10 cellular contexts compared by ENCODE assay signal in genomic region chr15:78716651-78717050, GRCh38.
"Had no signal": no experiment of that assay in that cellular context is flagged by ENCODE, and none has a peak within 500 bp of the region (broad histone marks: within the 10 kb centered on the region; RNA-seq: fewer than 3 reads in every experiment).

No MANE protein-coding gene starts in this region.

- H3K27ac ChIP-seq: psoas muscle, upper lobe of left lung had no signal

- H3K36me3 ChIP-seq: upper lobe of left lung had no signal

- DNase-seq: activated B cell treated with CpG ODN at 0.5 μM for 24 hours; activated CD4-positive, alpha-beta T cell treated with anti-CD3 and anti-CD28 coated beads, Interleukin-2, amount 10 ng/mL, durations not matched to agents 7 days and 5 days; psoas muscle; stimulated activated CD4-positive, alpha-beta T cell treated with anti-CD3 and anti-CD28 coated beads, Interleukin-4, amount 100 ng/mL, for 1 hour; stimulated activated CD8-positive, alpha-beta memory T cell treated with anti-CD3 and anti-CD28 coated beads, Interleukin-4, amount 100 ng/mL, for 48 hours; stimulated activated naive CD8-positive, alpha-beta T cell treated with anti-CD3 and anti-CD28 coated beads, Interleukin-15, Interleukin-2, amounts not matched to agents 100 U/mL and 50 U/mL, for 24 hours; T-helper 17 cell; upper lobe of left lung had no signal

- ATAC-seq: natural killer cell treated with Interleukin-12 subunit alpha and Interleukin-12 subunit beta and Interleukin-15 and Interleukin-18, amount 100 ng/mL, for 72 hours; psoas muscle; sciatic nerve; T-helper 17 cell had no signal

- H3K9me3 ChIP-seq: psoas muscle had no signal

- H3K27me3 ChIP-seq: upper lobe of left lung had no signal

- H3K4me3 ChIP-seq: psoas muscle, upper lobe of left lung had no signal

- H3K4me1 ChIP-seq: psoas muscle, upper lobe of left lung had no signal
